10 cellular contexts compared by ENCODE assay signal in the genomic region with DNA sequence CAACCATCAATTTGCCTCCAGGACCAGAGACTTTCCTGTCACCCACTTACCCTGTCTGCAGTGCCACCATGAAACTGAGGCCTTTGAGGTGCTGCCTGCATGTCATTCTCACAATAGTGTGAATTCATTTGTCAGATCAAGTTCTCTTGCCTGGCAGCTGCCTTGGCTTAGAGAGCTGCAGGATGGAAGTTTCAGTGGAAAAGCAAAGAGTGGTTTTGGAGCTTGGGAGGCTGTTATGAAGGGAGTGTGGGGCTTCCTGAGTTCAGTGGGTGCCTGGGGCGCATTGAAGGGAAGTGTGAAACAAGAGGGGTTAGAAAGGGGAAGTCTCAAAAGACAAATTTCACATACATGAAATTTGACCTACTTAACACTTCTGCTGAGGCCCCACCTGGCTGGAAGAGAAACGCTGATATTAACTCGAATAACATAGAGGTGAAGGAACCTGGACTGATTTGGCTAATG. TPM values are rescaled to one million over a fixed set of nuclear protein-coding genes. Genes with fewer than 3 reads are reported as not detected.
DNase-seq lines count a peak whose midpoint lies in the region; ATAC-seq and TF ChIP-seq lines count a peak whose summit lies in the region.
"Had no signal": no experiment of that assay in that cellular context is flagged by ENCODE, and none has a peak within 500 bp of the region (broad histone marks: within the 10 kb centered on the region; RNA-seq: fewer than 3 reads in every experiment).

No MANE protein-coding gene starts in this region.

- H3K36me3 ChIP-seq in Karpas-422 (ENCODE audit: insufficient read depth, low read length): no peaks in the 10 kb centered on the region
- H3K36me3 ChIP-seq in hepatocyte (replicated peaks; ENCODE audit: insufficient read depth, low read depth): no peaks in the 10 kb centered on the region

- H3K27me3 ChIP-seq in Karpas-422 (ENCODE audit: low read length) (no peaks in the 10 kb centered on the region), hepatocyte (no peaks in the 10 kb centered on the region)

- H3K9me2 ChIP-seq in Karpas-422 (replicated peaks; ENCODE audit: insufficient read depth, low read length) (no peaks in the 10 kb centered on the region), hepatocyte (replicated peaks; ENCODE audit: insufficient read depth) (no peaks in the 10 kb centered on the region)

- H3K4me3 ChIP-seq in Karpas-422 (ENCODE audit: low read length): no peak overlapping the region; the same call in 1 of the 2 replicates
- H3K4me3 ChIP-seq in coronary artery: no peak overlapping the region
- no peak overlapping the region for H3K4me3 ChIP-seq in hepatocyte

- CTCF ChIA-PET in GM10248 (lab: Yijun Ruan, JAX): interaction anchor here (0.9 to 10.9 kb wide), 6 partner anchors 10 to 488 kb away, joined by 3 to 82 read pairs (median 12); no protein-coding TSS in a partner anchor

- H3K9me3 Mint-ChIP-seq in mesothelial cell of epicardium: no peaks in the 10 kb centered on the region

- H4K20me1 ChIP-seq in Karpas-422 (ENCODE audit: insufficient read depth, low read depth, low read length): no peaks in the 10 kb centered on the region
- no peaks in the 10 kb centered on the region for H4K20me1 ChIP-seq in hepatocyte (ENCODE audit: insufficient read depth, poor library complexity, severe bottlenecking)

- H3K36me3 Mint-ChIP-seq in mesothelial cell of epicardium: no peaks in the 10 kb centered on the region

- H3K79me2 ChIP-seq in Karpas-422 (ENCODE audit: low read length) (no peaks in the 10 kb centered on the region), hepatocyte (no peaks in the 10 kb centered on the region)

- peak overlapping the region; percentile 25; the same call in 1 of the 2 replicates for H3K9ac ChIP-seq in Karpas-422 (ENCODE audit: low read length)

- H3K27ac Mint-ChIP-seq in mesothelial cell of epicardium: no peak overlapping the region

- H3K4me2 ChIP-seq in Karpas-422 (ENCODE audit: low read depth, low read length, poor library complexity, severe bottlenecking) (peak overlapping the region; percentile 59), hepatocyte (no peak overlapping the region)

- TF ChIP-seq CTCF in GM10248 (IDR thresholded peaks at IDR 0.05; ENCODE audit: control extremely low read depth, extremely low read depth, low read depth, missing control alignments): no peak
- TF ChIP-seq CTCF in coronary artery (IDR thresholded peaks at IDR 0.05): no peak
- no peak for TF ChIP-seq CTCF in mesothelial cell of epicardium (IDR thresholded peaks at IDR 0.05; ENCODE audit: unreplicated experiment)
- no peak for TF ChIP-seq CTCF in hepatocyte (IDR thresholded peaks at IDR 0.05; ENCODE audit: poor library complexity)

- POLR2A ChIA-PET in GM10248 (lab: Yijun Ruan, JAX): interaction anchor here (0.6 to 3.7 kb wide), 2 partner anchors 9 to 67 kb away, joined by 3 to 14 read pairs; no protein-coding TSS in a partner anchor

- H3K9me3 ChIP-seq in Karpas-422 (ENCODE audit: low read length) (no peaks in the 10 kb centered on the region), hepatocyte (ENCODE audit: low read depth) (no peaks in the 10 kb centered on the region)

- peaks cover 47% of the 10 kb centered on the region for H3K4me1 ChIP-seq in Karpas-422 (ENCODE audit: low read length)
- peaks cover 6% of the 10 kb centered on the region for H3K4me1 ChIP-seq in hepatocyte (ENCODE audit: insufficient read depth)

- peaks cover 10% of the 10 kb centered on the region for H3K27me3 Mint-ChIP-seq in mesothelial cell of epicardium (ENCODE audit: low read depth)

- H3K4me3 Mint-ChIP-seq in mesothelial cell of epicardium: no peak overlapping the region

- ATAC-seq in GM21381 (IDR thresholded peaks at IDR 0.05; ENCODE audit: unreplicated experiment) (peak; percentile 49), HG02763 (IDR thresholded peaks at IDR 0.05; ENCODE audit: unreplicated experiment) (no peak)
- ATAC-seq: Panc1 had no signal

- peaks cover 26% of the 10 kb centered on the region for H3K4me1 Mint-ChIP-seq in mesothelial cell of epicardium

- peak overlapping the region; percentile 45 for H3K27ac ChIP-seq in Karpas-422 (ENCODE audit: low read length)
- peak overlapping the region in 1 of 2 donors; percentile 58 for H3K27ac ChIP-seq in coronary artery
- no peak overlapping the region for H3K27ac ChIP-seq in hepatocyte
- H3K27ac ChIP-seq: HL-60 had no signal

- DNase-seq in GM10248 (ENCODE audit: extremely low spot score) (peak; percentile 49), Karpas-422 (peak; percentile 82), coronary artery (ENCODE audit: low spot score) (peak; percentile 49), mesothelial cell of epicardium (ENCODE audit: low spot score in 2 of 2, unreplicated experiment in 2 of 2) (no peak), hepatocyte (ENCODE audit: low spot score) (no peak)
- no peak for DNase-seq in stimulated activated CD4-positive, alpha-beta T cell treated with anti-CD3 and anti-CD28 coated beads, Interleukin-2, amount 100 ng/mL, for 48 hours

- 77% methylated on average over 3 of the region's 3 CpGs for WGBS in hepatocyte (ENCODE audit: low lambda C conversion rate, missing lambda C conversion rate)

- H2AFZ ChIP-seq in Karpas-422 (ENCODE audit: low read length) (peak overlapping the region; percentile 34; the same call in 1 of the 2 replicates), hepatocyte (no peak overlapping the region)

RNA-seq across cellular contexts. Expression of gene LBH, which starts 7.9 kb away (rescaled TPM):
- 7.1 and 17.5 TPM in 2 replicates for total RNA-seq in Karpas-422 (2014; rRNA removed; shearing (Covaris generic); ENCODE audit: low replicate concordance)
- total RNA-seq in mesothelial cell of epicardium: 41.0 to 48.8 TPM (median 44.5 TPM) in 3 replicates
- 75.9 and 98.3 TPM in 2 replicates for total RNA-seq in hepatocyte
- polyA plus RNA-seq in hepatocyte: 54.1 and 54.2 TPM in 2 replicates

Comparison
In these comparisons a context has a peak if more than half of its experiments do, and no peak if none do; other contexts are left out.
1. DNase-seq: peak in GM10248 (single experiment), Karpas-422 (single experiment) and coronary artery (single experiment); none in mesothelial cell of epicardium (0 of 2), hepatocyte (single experiment) and stimulated activated CD4-positive, alpha-beta T cell treated with anti-CD3 and anti-CD28 coated beads, Interleukin-2, amount 100 ng/mL, for 48 hours (0 of 2).